ENCODE assay signal across 30 cellular contexts in genomic region chr18:9634856-9635255, GRCh38. TPM values are rescaled to one million over a fixed set of nuclear protein-coding genes. Genes with fewer than 3 reads are reported as not detected.
DNase-seq lines count a peak whose midpoint lies in the region; ATAC-seq, FAIRE-seq and TF ChIP-seq lines count a peak whose summit lies in the region.
"Had no signal": no experiment of that assay in that cellular context is flagged by ENCODE, and none has a peak within 500 bp of the region (broad histone marks: within the 10 kb centered on the region; RNA-seq: fewer than 3 reads in every experiment).

No MANE protein-coding gene starts in this region.

- H3K27ac ChIP-seq in Karpas-422 (ENCODE audit: low read length) (no peak overlapping the region), K562 (ENCODE audit: extremely low read depth, low read depth, low read length) (no peak overlapping the region), right cardiac atrium (ENCODE audit: low read length) (no peak overlapping the region), body of pancreas (no peak overlapping the region)
- H3K27ac ChIP-seq: 22Rv1; A549; BLaER1; BLaER1 treated with 17β-estradiol and CSF1 and Interleukin-3, amounts not matched to agents 10 nM and 100 nM; C4-2B had no signal

- no TSS peak for BruUV-seq in K562 (replicated peaks; lab: Mats Ljungman, UMichigan)

- H3K9me2 ChIP-seq in Karpas-422 (replicated peaks; ENCODE audit: insufficient read depth, low read length), result no peaks in the 10 kb centered on the region

- CTCF ChIA-PET in K562 (lab: Yijun Ruan, JAX; ENCODE audit: low intra/inter-chr PET ratio), result no interaction called here

- TF ChIP-seq EP300 in K562 (IDR thresholded peaks at IDR 0.05; ENCODE audit: low read length), result no peak

- H3K36me3 ChIP-seq in Karpas-422 (ENCODE audit: insufficient read depth, low read length), result no peaks in the 10 kb centered on the region
- no peaks in the 10 kb centered on the region for H3K36me3 ChIP-seq in K562 (ENCODE audit: control insufficient read depth, insufficient read depth, low read length)
- H3K36me3 ChIP-seq in body of pancreas (replicated peaks in 1 of 2; ENCODE audit: insufficient read depth in 1 of 2, low read depth in 2 of 2), result no peaks in the 10 kb centered on the region
- H3K36me3 ChIP-seq: BE2C; BLaER1; BLaER1 treated with 17β-estradiol and CSF1 and Interleukin-3, amounts not matched to agents 10 nM and 100 nM had no signal

- H2AFZ ChIP-seq in Karpas-422 (ENCODE audit: low read length) (no peak overlapping the region), K562 (ENCODE audit: low read depth, low read length) (no peak overlapping the region)

- POLR2A ChIA-PET in K562 (lab: Yijun Ruan, JAX), result no interaction called here

- in situ Hi-C loops in K562 (cut with MboI), result no loop called here

- no peak for ATAC-seq in K562
- ATAC-seq in right cardiac atrium, result no peak
- ATAC-seq in body of pancreas, result no peak
- ATAC-seq: A549; CD8-positive, alpha-beta T cell had no signal

- H3K27me3 ChIP-seq in Karpas-422 (ENCODE audit: low read length) (no peaks in the 10 kb centered on the region; the same call in 1 of the 2 replicates), K562 (ENCODE audit: control insufficient read depth in 2 of 2, insufficient read depth in 2 of 2, low read length in 2 of 2) (no peaks in the 10 kb centered on the region), right cardiac atrium (ENCODE audit: control insufficient read depth, insufficient read depth) (no peaks in the 10 kb centered on the region), body of pancreas (no peaks in the 10 kb centered on the region)
- H3K27me3 ChIP-seq: BE2C; BLaER1; BLaER1 treated with 17β-estradiol and CSF1 and Interleukin-3, amounts not matched to agents 10 nM and 100 nM had no signal

- TF ChIP-seq RAD21 in K562 (CRISPR knock-in tag; conservative IDR thresholded peaks at IDR 0.05 in 1 of 2, IDR thresholded peaks at IDR 0.05 in 1 of 2), result no peak

- H3K4me1 ChIP-seq in Karpas-422 (ENCODE audit: low read length) (no peaks in the 10 kb centered on the region), K562 (replicated peaks in 1 of 2; ENCODE audit: control insufficient read depth in 2 of 2, insufficient read depth in 2 of 2, low read length in 2 of 2) (peaks cover 2 to 3% of the 10 kb centered on the region in 2 experiments; a peak in 2 of 5 replicates), right cardiac atrium (ENCODE audit: control insufficient read depth, insufficient read depth, low read length) (no peaks in the 10 kb centered on the region), body of pancreas (peaks cover 10% of the 10 kb centered on the region)
- H3K4me1 ChIP-seq: BE2C; BLaER1; BLaER1 treated with 17β-estradiol and CSF1 and Interleukin-3, amounts not matched to agents 10 nM and 100 nM had no signal

- TF ChIP-seq POLR2A in K562 (conservative IDR thresholded peaks at IDR 0.05), result no peak
- no peak for TF ChIP-seq POLR2A in body of pancreas (IDR thresholded peaks at IDR 0.05)

- WGBS in K562 (ENCODE audit: insufficient coverage, low coverage, missing lambda C conversion rate), result 59% methylated on average over 8 of the region's 8 CpGs
- WGBS in right cardiac atrium, result 94% methylated on average over 8 of the region's 8 CpGs
- 90 to 91% methylated on average over 8 of the region's 8 CpGs for WGBS in body of pancreas, 2 donors

- H3K9me1 ChIP-seq in K562 (ENCODE audit: control insufficient read depth, insufficient read depth, low read length), result no peaks in the 10 kb centered on the region

- no peak for FAIRE-seq in K562 (lab: Jason Lieb, UNC)
- FAIRE-seq: A549, D721Med had no signal

- intact Hi-C loops in K562 (cut with micrococcal nuclease), result no loop called here
- intact Hi-C loops in right cardiac atrium (cut with DNase I), result no loop called here
- intact Hi-C loops in body of pancreas (cut with DNase I), result no loop called here

- no peak overlapping the region for H3K4me3 ChIP-seq in Karpas-422 (ENCODE audit: low read length)
- no peak overlapping the region for H3K4me3 ChIP-seq in K562
- no peak overlapping the region for H3K4me3 ChIP-seq in right cardiac atrium (ENCODE audit: low read length)
- no peak overlapping the region for H3K4me3 ChIP-seq in body of pancreas
- H3K4me3 ChIP-seq: A549; BLaER1; BLaER1 treated with 17β-estradiol and CSF1 and Interleukin-3, amounts not matched to agents 10 nM and 100 nM had no signal

- H3K9ac ChIP-seq in Karpas-422 (ENCODE audit: low read length) (no peak overlapping the region), K562 (ENCODE audit: insufficient read depth in 1 of 2, low read depth in 2 of 2, low read length in 2 of 2) (no peak overlapping the region)
- H3K9ac ChIP-seq: BLaER1; BLaER1 treated with 17β-estradiol and CSF1 and Interleukin-3, amounts not matched to agents 10 nM and 100 nM had no signal

- no peak for TF ChIP-seq CTCF in K562 (IDR thresholded peaks at IDR 0.05 in 2 of 3, conservative IDR thresholded peaks at IDR 0.05 in 1 of 3; ENCODE audit: insufficient read depth in 2 of 3, low read depth in 1 of 3, low read length in 3 of 3)
- no peak for TF ChIP-seq CTCF in body of pancreas (IDR thresholded peaks at IDR 0.05)

- H4K20me1 ChIP-seq in Karpas-422 (ENCODE audit: insufficient read depth, low read depth, low read length) (no peaks in the 10 kb centered on the region), K562 (replicated peaks; ENCODE audit: control insufficient read depth, insufficient read depth, low read length) (no peaks in the 10 kb centered on the region)
- H4K20me1 ChIP-seq: BLaER1; BLaER1 treated with 17β-estradiol and CSF1 and Interleukin-3, amounts not matched to agents 10 nM and 100 nM had no signal

- H3K79me2 ChIP-seq in Karpas-422 (ENCODE audit: low read length) (no peaks in the 10 kb centered on the region), K562 (ENCODE audit: control insufficient read depth, insufficient read depth, low read length) (no peaks in the 10 kb centered on the region)

- H3K9me3 ChIP-seq in Karpas-422 (ENCODE audit: low read length), result no peaks in the 10 kb centered on the region
- H3K9me3 ChIP-seq in K562 (replicated peaks; ENCODE audit: control insufficient read depth, insufficient read depth, low read depth, low read length), result 0 out of 2 replicates have a peak, but pooled peaks cover 7% of the 10 kb centered on the region
- H3K9me3 ChIP-seq in right cardiac atrium (ENCODE audit: control insufficient read depth, low read length), result no peaks in the 10 kb centered on the region
- H3K9me3 ChIP-seq in body of pancreas, result no peaks in the 10 kb centered on the region
- H3K9me3 ChIP-seq: A549, BE2C, Caco-2 had no signal

- no peak overlapping the region for H3K4me2 ChIP-seq in Karpas-422 (ENCODE audit: low read depth, low read length, poor library complexity, severe bottlenecking)
- H3K4me2 ChIP-seq in K562 (ENCODE audit: insufficient read depth, low read length), result no peak overlapping the region
- H3K4me2 ChIP-seq: A549; BLaER1; BLaER1 treated with 17β-estradiol and CSF1 and Interleukin-3, amounts not matched to agents 10 nM and 100 nM had no signal

- DNase-seq in Karpas-422 (peak; percentile 2), K562 (ENCODE audit: extremely low read depth in 1 of 4, low spot score in 3 of 4) (no peak), right cardiac atrium (no peak), body of pancreas (no peak)
- DNase-seq: 8988T; ACHN; AML-193; BE2C; C1 segment of cervical spinal cord; Caco-2; Calu3; CD4-positive, alpha-beta memory T cell; CD4-positive, alpha-beta T cell; CD4-positive, CD25-positive, alpha-beta regulatory T cell; CD8-positive, alpha-beta memory T cell; CD8-positive, alpha-beta T cell; COR-L47; DMS 273 treated with DMSO at 0.1 percent for 48 hours; DMS153; DMS53; DMS79; DMS79 treated with DMSO at 0.1 percent for 48 hours; DND-41; EL had no signal

TF ChIP-seq in K562, 482 proteins besides CTCF, POLR2A, EP300 and RAD21:
- TF ChIP-seq ZBTB33 (CRISPR knock-in tag; IDR thresholded peaks at IDR 0.05), result peak; percentile 94
- no peak for TF ChIP-seq CHCHD3 (CRISPR knock-in tag; IDR thresholded peaks at IDR 0.05)
- TF ChIP-seq ETV1 (tag; conservative IDR thresholded peaks at IDR 0.05; ENCODE audit: low read depth), result no peak
- no peak for TF ChIP-seq ZKSCAN8 (CRISPR knock-in tag; IDR thresholded peaks at IDR 0.05)
- no peak for TF ChIP-seq GTF2E2 (tag; IDR thresholded peaks at IDR 0.05)
TF ChIP-seq in K562: peak in this region for 1.

RNA-seq across cellular contexts. Expression of gene PPP4R1, which starts 20.5 kb away (rescaled TPM):
- 28.7 and 52.7 TPM in 2 replicates for total RNA-seq in Karpas-422 (2014; rRNA removed; shearing (Covaris generic); ENCODE audit: low replicate concordance)
- 227 and 404 TPM in 2 replicates for total RNA-seq in K562 (2011; cell fraction: chromatin; rRNA removed; ENCODE audit: low replicate concordance)
- 86.1 and 111 TPM in 2 replicates for total RNA-seq in K562 (2011; cell fraction: nucleolus; rRNA removed)
- 148 and 198 TPM in 2 replicates for total RNA-seq in K562 (2011; cell fraction: nucleoplasm; rRNA removed)
- 95.7 and 100 TPM in 2 replicates for total RNA-seq in K562 (2014; rRNA removed)
- 77.5 and 91.2 TPM in 2 replicates for total RNA-seq in K562 (2014; rRNA removed; fragmentation: Illumina TruSeq; extraction: Trizol)
- total RNA-seq in K562 (2015; rRNA removed; fragmentation: Illumina TruSeq; extraction: Trizol), result 86.4 and 92.5 TPM in 2 replicates
- 83.2 and 95.5 TPM in 2 replicates for total RNA-seq in K562 (2021)
- 131 and 136 TPM in 2 replicates for polyA plus RNA-seq in K562 (2011; rRNA removed)
- 91.1 and 105 TPM in 2 replicates for polyA plus RNA-seq in K562 (2011; cell fraction: cytosol; rRNA removed)
- polyA plus RNA-seq in K562 (2011; cell fraction: nucleus; rRNA removed), result 191 and 198 TPM in 2 replicates
- 46.2 and 49.6 TPM in 2 replicates for polyA plus RNA-seq in K562 (2012)
- polyA plus RNA-seq in K562 (2014; fragmentation: Illumina TruSeq; extraction: Trizol), result 55.4 and 84.5 TPM in 2 replicates
- 10 to 100 TPM; 23.5 to 35.1 TPM for polyA plus RNA-seq in K562 (2014; fragmentation: Nextera tagmentation; extraction: Ambion mirVana)
- 56.0 and 57.5 TPM in 2 replicates for polyA plus RNA-seq in K562 (2014; rRNA removed)
- polyA minus RNA-seq in K562 (2011; rRNA and poly(A)+ RNA removed), result 277 and 310 TPM in 2 replicates
- polyA minus RNA-seq in K562 (2011; cell fraction: cytosol; rRNA and poly(A)+ RNA removed), result 99.1 and 116 TPM in 2 replicates
- 93.0 and 173 TPM in 2 replicates for polyA minus RNA-seq in K562 (2011; cell fraction: nucleus; rRNA and poly(A)+ RNA removed)
- 10 to 100 TPM; 56.9 to 95.8 (median 65.3) TPM for total RNA-seq in right cardiac atrium
- polyA plus RNA-seq in right cardiac atrium, result 18.8 TPM
- 10 to 100 TPM; 46.4 to 73.5 TPM for total RNA-seq in body of pancreas
